18 cellular contexts compared by ENCODE assay signal in genomic region chr9:102461441-102461840, GRCh38.
DNase-seq lines count a peak whose midpoint lies in the region; ATAC-seq and TF ChIP-seq lines count a peak whose summit lies in the region.
"Had no signal": no experiment of that assay in that cellular context is flagged by ENCODE, and none has a peak within 500 bp of the region (broad histone marks: within the 10 kb centered on the region; RNA-seq: fewer than 3 reads in every experiment).

No MANE protein-coding gene starts in this region.

- no peak overlapping the region for H3K9ac ChIP-seq in neuronal stem cell (ENCODE audit: low read depth, low read length, poor library complexity)

- H2AFZ ChIP-seq in neuronal stem cell (ENCODE audit: low read length) = no peak overlapping the region

- DNase-seq in ELR (ENCODE audit: low read depth) (peak; percentile 18), NCI-H2107 treated with DMSO at 0.1 percent for 48 hours (lab: John Stamatoyannopoulos, UW; ENCODE audit: unreplicated experiment) (peak; percentile 39), astrocyte of the spinal cord (ENCODE audit: low read depth, low spot score) (peak; percentile 7), neuronal stem cell (ENCODE audit: low spot score) (no peak), GOT3 (lab: John Stamatoyannopoulos, UW) (no peak), NCI-H1092 treated with DMSO at 0.1 percent for 48 hours (lab: John Stamatoyannopoulos, UW) (no peak)
- DNase-seq in NK-92 treated with Interleukin-12 subunit alpha and Interleukin-12 subunit beta, amount 100 ng/mL, for 24 hours (lab: John Stamatoyannopoulos, UW) = no peak
- DNase-seq: CD4-positive, alpha-beta T cell; DND-41; GF-D8; H7; MM.1S; NCI-H1417 treated with DMSO at 0.1 percent for 48 hours; NCI-H2029 treated with DMSO at 0.1 percent for 48 hours; NCI-H82; SHP77 treated with DMSO at 0.1 percent for 48 hours had no signal

- H3K9me3 ChIP-seq in neuronal stem cell (replicated peaks in 1 of 2; ENCODE audit: control insufficient read depth in 2 of 2, insufficient read depth in 1 of 2, low read depth in 1 of 2, low read length in 2 of 2) = no peaks in the 10 kb centered on the region

- TF ChIP-seq CTCF in astrocyte of the spinal cord (IDR thresholded peaks at IDR 0.05; ENCODE audit: low read depth, low read length) = no peak

- no peak for ATAC-seq in GM18858 (IDR thresholded peaks at IDR 0.05; ENCODE audit: unreplicated experiment)
- ATAC-seq: HepG2 had no signal

- WGBS in neuronal stem cell (ENCODE audit: extremely low coverage in 2 of 2, insufficient read length in 2 of 2, insufficient replicate concordance in 1 of 2), 2 donors = no CpG with 5 or more reads among the region's 2 CpGs

- no peak overlapping the region for H3K4ac ChIP-seq in neuronal stem cell (ENCODE audit: low read length)

- H4K8ac ChIP-seq in neuronal stem cell (ENCODE audit: low read depth, low read length) = no peak overlapping the region

- H3K4me1 ChIP-seq in neuronal stem cell (ENCODE audit: control insufficient read depth in 2 of 2, insufficient read depth in 1 of 2, low read depth in 1 of 2, low read length in 2 of 2) = no peaks in the 10 kb centered on the region

- H4K91ac ChIP-seq in neuronal stem cell (ENCODE audit: low read depth, low read length, poor library complexity) = no peak overlapping the region

- H2BK12ac ChIP-seq in neuronal stem cell (ENCODE audit: low read length) = no peak overlapping the region

- in situ Hi-C loops in astrocyte of the spinal cord (cut with HindIII; ENCODE audit: low sequenced_read_pairs) = no loop called here

- H3K27ac ChIP-seq in neuronal stem cell (replicated peaks; ENCODE audit: low read length) = no peak overlapping the region

- H2BK5ac ChIP-seq in neuronal stem cell (ENCODE audit: low read length) = no peak overlapping the region

- H2BK15ac ChIP-seq in neuronal stem cell (ENCODE audit: low read length) = no peak overlapping the region

- no peak overlapping the region for H2BK120ac ChIP-seq in neuronal stem cell (ENCODE audit: low read depth, low read length)

- no peak overlapping the region for H2AK5ac ChIP-seq in neuronal stem cell (ENCODE audit: low read depth, low read length)

- no peak overlapping the region for H3K4me3 ChIP-seq in astrocyte of the spinal cord (ENCODE audit: low read depth, low read length)
- H3K4me3 ChIP-seq in neuronal stem cell (ENCODE audit: low read length in 2 of 2) = no peak overlapping the region

- peak overlapping the region; percentile 51 for H3K18ac ChIP-seq in neuronal stem cell (ENCODE audit: low read length)

- no peaks in the 10 kb centered on the region for H3K36me3 ChIP-seq in neuronal stem cell (replicated peaks in 1 of 2; ENCODE audit: control insufficient read depth in 2 of 2, insufficient read depth in 2 of 2, low read length in 2 of 2)

- no peak overlapping the region for H3K23ac ChIP-seq in neuronal stem cell (ENCODE audit: low read depth, low read length, poor library complexity)

- no peak overlapping the region for H3K14ac ChIP-seq in neuronal stem cell (ENCODE audit: low read length)

- H3K27me3 ChIP-seq in neuronal stem cell (ENCODE audit: control insufficient read depth in 3 of 3, insufficient read depth in 3 of 3, low read depth in 1 of 3, low read length in 3 of 3) = no peaks in the 10 kb centered on the region

- H3K79me1 ChIP-seq in neuronal stem cell (ENCODE audit: low read depth, low read length) = no peaks in the 10 kb centered on the region

- H3K4me2 ChIP-seq in neuronal stem cell (ENCODE audit: insufficient read depth, low read length, poor library complexity, severe bottlenecking) = no peak overlapping the region

Comparison
In these comparisons a context has a peak if more than half of its experiments do, and no peak if none do; other contexts are left out.
1. DNase-seq: peak in ELR (single experiment), NCI-H2107 treated with DMSO at 0.1 percent for 48 hours (single experiment) and astrocyte of the spinal cord (single experiment); none in neuronal stem cell (single experiment), GOT3 (single experiment), NK-92 treated with Interleukin-12 subunit alpha and Interleukin-12 subunit beta, amount 100 ng/mL, for 24 hours (single experiment) and NCI-H1092 treated with DMSO at 0.1 percent for 48 hours (single experiment).